Comparison of ENCODE assay signal across 18 cellular contexts in genomic region chr2:67918471-67918870, GRCh38.
DNase-seq lines count a peak whose midpoint lies in the region; ATAC-seq and TF ChIP-seq lines count a peak whose summit lies in the region.
"Had no signal": no experiment of that assay in that cellular context is flagged by ENCODE, and none has a peak within 500 bp of the region (broad histone marks: within the 10 kb centered on the region; RNA-seq: fewer than 3 reads in every experiment).

No MANE protein-coding gene starts in this region.

- H3K4me3 Mint-ChIP-seq in HFFc6, result peak overlapping the region; percentile 12; the same call in 1 of the 2 replicates
- H3K4me3 Mint-ChIP-seq: CD8-positive, alpha-beta T cell had no signal

- H3K36me3 ChIP-seq in ascending aorta (no peaks in the 10 kb centered on the region), thoracic aorta (no peaks in the 10 kb centered on the region)
- H3K36me3 ChIP-seq: Peyer's patch had no signal

- H3K4me1 ChIP-seq in ascending aorta, result peaks cover 0 to 23% of the 10 kb centered on the region in 2 donors
- peaks cover 3 to 27% of the 10 kb centered on the region in 2 donors for H3K4me1 ChIP-seq in thoracic aorta (ENCODE audit: control insufficient read depth in 1 of 2, low read depth in 2 of 2)
- H3K4me1 ChIP-seq: Peyer's patch had no signal

- intact Hi-C loops in ascending aorta (cut with DNase I), result loop anchor here (1.0 to 10.0 kb wide), 3 partner anchors 19 to 656 kb away; partner anchors contain the start of gene ETAA1

- TF ChIP-seq CTCF in HFFc6 (IDR thresholded peaks at IDR 0.05) (no peak), ascending aorta (IDR thresholded peaks at IDR 0.05) (no peak), fibroblast of the aortic adventitia (IDR thresholded peaks at IDR 0.05; ENCODE audit: insufficient read depth, low read length) (no peak), thoracic aorta (IDR thresholded peaks at IDR 0.05) (no peak)

- H3K9me3 ChIP-seq in ascending aorta (no peaks in the 10 kb centered on the region), thoracic aorta (no peaks in the 10 kb centered on the region)
- H3K9me3 ChIP-seq: Peyer's patch had no signal

- no peaks in the 10 kb centered on the region; the same call in 1 of the 2 replicates for H3K27me3 Mint-ChIP-seq in HFFc6 (ENCODE audit: insufficient read depth)

- DNase-seq in HFFc6 (no peak), ascending aorta (ENCODE audit: low spot score in 2 of 2) (peak in 1 of 2 donors; percentile 81), fibroblast of the aortic adventitia (ENCODE audit: low read depth) (peak; percentile 72), thoracic aorta (ENCODE audit: low spot score) (no peak), NCI-H774 (lab: John Stamatoyannopoulos, UW) (no peak)
- DNase-seq: CD8-positive, alpha-beta T cell; DND-41; GOT3; KG1; MM.1S; NCI-H1105; NCI-H187; NCI-H446 treated with DMSO at 0.1 percent for 48 hours; NCI-H748 treated with DMSO at 0.1 percent for 48 hours; Peyer's patch; SHP77 treated with DMSO at 0.1 percent for 48 hours had no signal

- ATAC-seq in thoracic aorta (ENCODE audit: insufficient number of reproducible peaks, low FRiP score, low read depth), result peak; percentile 86
- ATAC-seq in HG03139 (IDR thresholded peaks at IDR 0.05; ENCODE audit: unreplicated experiment), result no peak
- no peak for ATAC-seq in GM21619 (IDR thresholded peaks at IDR 0.05; ENCODE audit: unreplicated experiment)
- ATAC-seq: CD8-positive, alpha-beta T cell had no signal

- no peaks in the 10 kb centered on the region; the same call in 1 of the 2 replicates for H3K9me3 Mint-ChIP-seq in HFFc6
- H3K9me3 Mint-ChIP-seq: CD8-positive, alpha-beta T cell had no signal

- H3K27ac Mint-ChIP-seq in HFFc6, result peak overlapping the region; percentile 97
- H3K27ac Mint-ChIP-seq: CD8-positive, alpha-beta T cell had no signal

- no peaks in the 10 kb centered on the region for H3K27me3 ChIP-seq in ascending aorta
- no peaks in the 10 kb centered on the region for H3K27me3 ChIP-seq in thoracic aorta (replicated peaks; ENCODE audit: insufficient read depth)
- H3K27me3 ChIP-seq: Peyer's patch had no signal

- peaks cover 22% of the 10 kb centered on the region for H3K36me3 Mint-ChIP-seq in HFFc6 (ENCODE audit: low read depth)
- H3K36me3 Mint-ChIP-seq: CD8-positive, alpha-beta T cell had no signal

- H3K4me3 ChIP-seq in ascending aorta (no peak overlapping the region), fibroblast of the aortic adventitia (ENCODE audit: low read depth, low read length) (no peak overlapping the region), thoracic aorta (no peak overlapping the region)
- H3K4me3 ChIP-seq: Peyer's patch had no signal

- H3K27ac ChIP-seq in ascending aorta (peak overlapping the region; percentile 82 to 91), thoracic aorta (peak overlapping the region; percentile 74 to 81)
- H3K27ac ChIP-seq: Peyer's patch had no signal

- H3K4me1 Mint-ChIP-seq in HFFc6 (ENCODE audit: low read depth), result peaks cover 73% of the 10 kb centered on the region
